15 cellular contexts compared by ENCODE assay signal in genomic region chr15:48582472-48583235, GRCh38.
DNase-seq lines count a peak whose midpoint lies in the region; ATAC-seq, FAIRE-seq and TF ChIP-seq lines count a peak whose summit lies in the region.
"Had no signal": no experiment of that assay in that cellular context is flagged by ENCODE, and none has a peak within 500 bp of the region (broad histone marks: within the 10 kb centered on the region; RNA-seq: fewer than 3 reads in every experiment).

No MANE protein-coding gene starts in this region.

- H3K79me2 ChIP-seq in fibroblast of lung (ENCODE audit: control insufficient read depth, insufficient read depth, low read length) = peaks cover 21% of the 10 kb centered on the region

- H3K9ac ChIP-seq in fibroblast of lung (ENCODE audit: insufficient read depth, low read length) = no peak overlapping the region

- no peaks in the 10 kb centered on the region for H4K20me1 ChIP-seq in fibroblast of lung (ENCODE audit: control insufficient read depth, extremely low read depth, insufficient read depth, low read length)

- no peak overlapping the region for H2AFZ ChIP-seq in fibroblast of lung (ENCODE audit: low read length)

- no peak overlapping the region for H3K4me3 Mint-ChIP-seq in natural killer cell
- H3K4me3 Mint-ChIP-seq: nephron; stimulated activated naive B cell treated with anti-CD40 and anti-IgM and Interleukin-4, amounts not matched to agents 10 μg/mL and 1 μg/mL and 100 μg/mL, for 72 hours had no signal

- peak; percentile 97 for DNase-seq in GM04503 (ENCODE audit: low read depth)
- DNase-seq in RCC 7860 (ENCODE audit: low spot score) = peak; percentile 12
- peak; percentile 92 for DNase-seq in fibroblast of lung (ENCODE audit: low read depth in 2 of 2)
- peak; percentile 79 for DNase-seq in renal cortical epithelial cell (ENCODE audit: low read depth)
- no peak for DNase-seq in NCI-H1930 (lab: John Stamatoyannopoulos, UW)
- DNase-seq in natural killer cell = no peak
- DNase-seq: NCI-H1436 treated with DMSO at 0.1 percent for 48 hours; stimulated activated naive B cell treated with anti-CD40 and anti-IgM and Interleukin-4, amounts not matched to agents 10 μg/mL and 1 μg/mL and 100 μg/mL, for 72 hours had no signal

- H3K9me3 ChIP-seq in fibroblast of lung (ENCODE audit: control insufficient read depth, insufficient read depth, low read depth, low read length) = no peaks in the 10 kb centered on the region
- H3K9me3 ChIP-seq: body of pancreas had no signal

- no peaks in the 10 kb centered on the region for H3K9me3 Mint-ChIP-seq in natural killer cell
- H3K9me3 Mint-ChIP-seq: nephron; stimulated activated naive B cell treated with anti-CD40 and anti-IgM and Interleukin-4, amounts not matched to agents 10 μg/mL and 1 μg/mL and 100 μg/mL, for 72 hours had no signal

- intact Hi-C loops in natural killer cell (cut with micrococcal nuclease) = no loop called here

- no peak overlapping the region for H3K27ac Mint-ChIP-seq in natural killer cell
- H3K27ac Mint-ChIP-seq: stimulated activated naive B cell treated with anti-CD40 and anti-IgM and Interleukin-4, amounts not matched to agents 10 μg/mL and 1 μg/mL and 100 μg/mL, for 72 hours had no signal

- no peak overlapping the region for H3K4me2 ChIP-seq in fibroblast of lung (ENCODE audit: extremely low read depth, insufficient read depth, low read length)

- no peak for FAIRE-seq in RCC 7860 (lab: Jason Lieb, UNC)
- FAIRE-seq: GM18507, islet of Langerhans had no signal

- H3K27me3 ChIP-seq in fibroblast of lung (ENCODE audit: control insufficient read depth, insufficient read depth, low read length) = no peaks in the 10 kb centered on the region
- H3K27me3 ChIP-seq: body of pancreas had no signal

- peak overlapping the region; percentile 69 for H3K27ac ChIP-seq in fibroblast of lung (ENCODE audit: insufficient read depth, low read length)
- H3K27ac ChIP-seq: body of pancreas had no signal

- no peaks in the 10 kb centered on the region for H3K36me3 ChIP-seq in fibroblast of lung (ENCODE audit: control insufficient read depth, insufficient read depth, low read length)

- H3K4me3 ChIP-seq in fibroblast of lung (replicated peaks in 1 of 4; ENCODE audit: control extremely low read depth in 1 of 4, insufficient read depth in 1 of 4, low read depth in 3 of 4, low read length in 4 of 4) = no peak overlapping the region
- H3K4me3 ChIP-seq: body of pancreas had no signal

- TF ChIP-seq CTCF in fibroblast of lung (conservative IDR thresholded peaks at IDR 0.05 in 1 of 2, IDR thresholded peaks at IDR 0.05 in 1 of 2; ENCODE audit: low read depth in 1 of 2, low read length in 2 of 2) (no peak), natural killer cell (IDR thresholded peaks at IDR 0.05) (no peak)

- H3K4me1 ChIP-seq in fibroblast of lung (ENCODE audit: control insufficient read depth, extremely low read depth, insufficient read depth, low read length) = peaks cover 11% of the 10 kb centered on the region
- H3K4me1 ChIP-seq: body of pancreas had no signal

- H3K36me3 Mint-ChIP-seq in natural killer cell = no peaks in the 10 kb centered on the region
- H3K36me3 Mint-ChIP-seq: stimulated activated naive B cell treated with anti-CD40 and anti-IgM and Interleukin-4, amounts not matched to agents 10 μg/mL and 1 μg/mL and 100 μg/mL, for 72 hours had no signal

- ATAC-seq in GM21576 (IDR thresholded peaks at IDR 0.05; ENCODE audit: unreplicated experiment) (no peak), HG02840 (IDR thresholded peaks at IDR 0.05; ENCODE audit: low FRiP score, unreplicated experiment) (no peak), natural killer cell (no peak)
- ATAC-seq: body of pancreas; Panc1; stimulated activated naive B cell treated with anti-CD40 and anti-IgM and Interleukin-4, amounts not matched to agents 10 μg/mL and 1 μg/mL and 100 μg/mL, for 72 hours had no signal

- peaks cover 0 to 5% of the 10 kb centered on the region in 2 donors for H3K4me1 Mint-ChIP-seq in natural killer cell

- H3K27me3 Mint-ChIP-seq in natural killer cell (ENCODE audit: low read depth in 2 of 2) = peaks cover 0 to 7% of the 10 kb centered on the region in 2 donors
- H3K27me3 Mint-ChIP-seq: stimulated activated naive B cell treated with anti-CD40 and anti-IgM and Interleukin-4, amounts not matched to agents 10 μg/mL and 1 μg/mL and 100 μg/mL, for 72 hours had no signal

Comparison
In these comparisons a context has a peak if more than half of its experiments do, and no peak if none do; other contexts are left out.
1. DNase-seq: peak in GM04503 (single experiment), RCC 7860 (single experiment), fibroblast of lung (2 of 2) and renal cortical epithelial cell (single experiment); none in NCI-H1930 (0 of 2) and natural killer cell (single experiment).